14 cellular contexts compared by ENCODE assay signal in genomic region chr16:56469748-56470147, GRCh38.
"Had no signal": no experiment of that assay in that cellular context is flagged by ENCODE, and none has a peak within 500 bp of the region (broad histone marks: within the 10 kb centered on the region; RNA-seq: fewer than 3 reads in every experiment).

No MANE protein-coding gene starts in this region.

- H3K27me3 Mint-ChIP-seq: naive thymus-derived CD8-positive, alpha-beta T cell had no signal

- H3K27me3 ChIP-seq: gastrocnemius medialis, heart right ventricle, neutrophil had no signal

- H3K4me1 Mint-ChIP-seq: naive thymus-derived CD8-positive, alpha-beta T cell had no signal

- ATAC-seq: gastrocnemius medialis; heart right ventricle; left lobe of liver; mucosa of descending colon; naive thymus-derived CD8-positive, alpha-beta T cell; sciatic nerve had no signal

- DNase-seq: effector CD8-positive, alpha-beta T cell; gastrocnemius medialis; heart right ventricle; hypothalamus; mucosa of descending colon; naive thymus-derived CD8-positive, alpha-beta T cell; posterior cingulate gyrus; stimulated activated CD4-positive, alpha-beta T cell treated with anti-CD3 and anti-CD28 coated beads, Interleukin-2, amount 100 ng/mL, for 24 hours; stimulated activated CD4-positive, alpha-beta T cell treated with anti-CD3 and anti-CD28 coated beads, Interleukin-4, amount 100 ng/mL, for 4 hours; stimulated activated naive CD4-positive, alpha-beta T cell treated with Interleukin-2 at 50 U/mL for 16 hours had no signal

- H3K27ac ChIP-seq: coronary artery, gastrocnemius medialis, heart right ventricle, neutrophil had no signal

- H3K4me1 ChIP-seq: gastrocnemius medialis, heart right ventricle had no signal

- H3K4me3 Mint-ChIP-seq: naive thymus-derived CD8-positive, alpha-beta T cell had no signal

- H3K9me3 Mint-ChIP-seq: naive thymus-derived CD8-positive, alpha-beta T cell had no signal

- H3K4me3 ChIP-seq: coronary artery, gastrocnemius medialis, heart right ventricle, mucosa of descending colon had no signal

- H3K9me3 ChIP-seq: gastrocnemius medialis, heart right ventricle, mucosa of descending colon, neutrophil had no signal
